In genomic region chr12:109020750-109021380, GRCh38 we compare ENCODE assay signal across 8 cellular contexts. TPM values are rescaled to one million over a fixed set of nuclear protein-coding genes. Genes with fewer than 3 reads are reported as not detected.
A peak's percentile ranks its signal among the peaks of the same experiment; 100 is the strongest.
DNase-seq lines count a peak whose midpoint lies in the region; ATAC-seq and TF ChIP-seq lines count a peak whose summit lies in the region.

A gene with protein sequence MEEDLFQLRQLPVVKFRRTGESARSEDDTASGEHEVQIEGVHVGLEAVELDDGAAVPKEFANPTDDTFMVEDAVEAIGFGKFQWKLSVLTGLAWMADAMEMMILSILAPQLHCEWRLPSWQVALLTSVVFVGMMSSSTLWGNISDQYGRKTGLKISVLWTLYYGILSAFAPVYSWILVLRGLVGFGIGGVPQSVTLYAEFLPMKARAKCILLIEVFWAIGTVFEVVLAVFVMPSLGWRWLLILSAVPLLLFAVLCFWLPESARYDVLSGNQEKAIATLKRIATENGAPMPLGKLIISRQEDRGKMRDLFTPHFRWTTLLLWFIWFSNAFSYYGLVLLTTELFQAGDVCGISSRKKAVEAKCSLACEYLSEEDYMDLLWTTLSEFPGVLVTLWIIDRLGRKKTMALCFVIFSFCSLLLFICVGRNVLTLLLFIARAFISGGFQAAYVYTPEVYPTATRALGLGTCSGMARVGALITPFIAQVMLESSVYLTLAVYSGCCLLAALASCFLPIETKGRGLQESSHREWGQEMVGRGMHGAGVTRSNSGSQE (minus strand): TSS chr12:109021068. CDS start chr12:109020868, 200 bp downstream.

- no peak within 1 kb of the TSS for H3K4me3 Mint-ChIP-seq in Calu3 (ENCODE audit: low read depth, unreplicated experiment)
- no peak within 1 kb of the TSS for H3K4me3 Mint-ChIP-seq in activated naive CD8-positive, alpha-beta T cell treated with anti-CD3 and anti-CD28 coated beads for 36 hours
- peak within 1 kb of the TSS; percentile 29 for H3K4me3 Mint-ChIP-seq in osteocyte (ENCODE audit: unreplicated experiment)
- peak within 1 kb of the TSS in 1 of 2 donors; percentile 35 for H3K4me3 Mint-ChIP-seq in CD14-positive monocyte

- peak within 1 kb of the TSS; percentile 15 for H3K4me2 ChIP-seq in Karpas-422 (ENCODE audit: low read depth, low read length, poor library complexity, severe bottlenecking)

- H3K27me3 ChIP-seq in Karpas-422 (ENCODE audit: low read length), result no peaks in the 10 kb centered on the region
- H3K27me3 ChIP-seq in Panc1 (ENCODE audit: control insufficient read depth, insufficient read depth, low read length), result peaks cover 21% of the 10 kb centered on the region
- H3K27me3 ChIP-seq in aorta (ENCODE audit: control insufficient read depth in 1 of 2, insufficient read depth in 2 of 2, low read length in 1 of 2), result peaks cover 0 to 3% of the 10 kb centered on the region in 2 donors

- H3K9ac ChIP-seq in Karpas-422 (ENCODE audit: low read length), result no peak within 1 kb of the TSS

- H3K27ac Mint-ChIP-seq in Calu3 (ENCODE audit: unreplicated experiment), result no peak within 1 kb of the TSS
- H3K27ac Mint-ChIP-seq in activated naive CD8-positive, alpha-beta T cell treated with anti-CD3 and anti-CD28 coated beads for 36 hours, result no peak within 1 kb of the TSS
- no peak within 1 kb of the TSS for H3K27ac Mint-ChIP-seq in osteocyte (ENCODE audit: unreplicated experiment)
- H3K27ac Mint-ChIP-seq in CD14-positive monocyte, result peak within 1 kb of the TSS in 1 of 7 donors; percentile 18

- no peaks in the 10 kb centered on the region for H4K20me1 ChIP-seq in Karpas-422 (ENCODE audit: insufficient read depth, low read depth, low read length)

- POLR2A ChIA-PET in Panc1 (lab: Charles Lee), result no interaction called here

- no peaks in the 10 kb centered on the region for H3K9me2 ChIP-seq in Karpas-422 (replicated peaks; ENCODE audit: insufficient read depth, low read length)

- H3K36me3 Mint-ChIP-seq in Calu3 (ENCODE audit: insufficient read depth, unreplicated experiment), result no peaks in the 10 kb centered on the region
- no peaks in the 10 kb centered on the region for H3K36me3 Mint-ChIP-seq in activated naive CD8-positive, alpha-beta T cell treated with anti-CD3 and anti-CD28 coated beads for 36 hours
- H3K36me3 Mint-ChIP-seq in osteocyte (ENCODE audit: unreplicated experiment), result no peaks in the 10 kb centered on the region
- H3K36me3 Mint-ChIP-seq in CD14-positive monocyte, result no peaks in the 10 kb centered on the region

- DNase-seq in Calu3 (peak; percentile 81), Karpas-422 (no peak), Panc1 (ENCODE audit: low read depth, low spot score) (no peak), Right ventricle myocardium superior (peak; percentile 85), osteocyte (ENCODE audit: extremely low spot score, unreplicated experiment) (peak; percentile 96), aorta (peak; percentile 83 to 89), CD14-positive monocyte (ENCODE audit: low spot score) (no peak)
- DNase-seq in activated naive CD8-positive, alpha-beta T cell treated with anti-CD3 and anti-CD28 coated beads for 36 hours, result peak; percentile 38

- no peaks in the 10 kb centered on the region for H3K9me3 Mint-ChIP-seq in Calu3 (ENCODE audit: low read depth, unreplicated experiment)
- no peaks in the 10 kb centered on the region for H3K9me3 Mint-ChIP-seq in activated naive CD8-positive, alpha-beta T cell treated with anti-CD3 and anti-CD28 coated beads for 36 hours
- no peaks in the 10 kb centered on the region for H3K9me3 Mint-ChIP-seq in osteocyte (ENCODE audit: unreplicated experiment)
- peaks cover 0 to 2% (median 0%) of the 10 kb centered on the region in 7 donors for H3K9me3 Mint-ChIP-seq in CD14-positive monocyte

- H3K36me3 ChIP-seq in Karpas-422 (ENCODE audit: insufficient read depth, low read length), result no peaks in the 10 kb centered on the region
- no peaks in the 10 kb centered on the region for H3K36me3 ChIP-seq in Panc1 (ENCODE audit: control insufficient read depth, insufficient read depth, low read length)
- no peaks in the 10 kb centered on the region for H3K36me3 ChIP-seq in aorta (ENCODE audit: control insufficient read depth in 1 of 2, insufficient read depth in 2 of 2, low read length in 1 of 2)

- no peaks in the 10 kb centered on the region for H3K9me3 ChIP-seq in Karpas-422 (ENCODE audit: low read length)
- no peaks in the 10 kb centered on the region for H3K9me3 ChIP-seq in Panc1 (ENCODE audit: control insufficient read depth, insufficient read depth, low read depth, low read length)
- H3K9me3 ChIP-seq in aorta (ENCODE audit: control insufficient read depth, low read length), result no peaks in the 10 kb centered on the region

- H3K79me2 ChIP-seq in Karpas-422 (ENCODE audit: low read length), result no peaks in the 10 kb centered on the region

- peak; percentile 89 for ATAC-seq in Panc1
- ATAC-seq in Right ventricle myocardium superior (ENCODE audit: poor library complexity), result peak; percentile 95
- peak; percentile 26 for ATAC-seq in aorta (ENCODE audit: low FRiP score)

- 4 to 5% methylated on average over 31 of the region's 31 CpGs for WGBS in aorta, 2 donors

- intact Hi-C loops in Calu3 (cut with micrococcal nuclease; ENCODE audit: unreplicated experiment), result loop anchor here (1.0 kb wide), 1 partner anchor 31 kb away; the partner anchor contains the start of gene USP30
- intact Hi-C loops in Panc1 (cut with micrococcal nuclease; ENCODE audit: unreplicated experiment), result no loop called here
- intact Hi-C loops in Right ventricle myocardium superior (cut with DNase I), result no loop called here
- intact Hi-C loops in aorta (cut with DNase I), result no loop called here
- intact Hi-C loops in CD14-positive monocyte (cut with micrococcal nuclease), result no loop called here

- no peaks in the 10 kb centered on the region for H3K4me1 Mint-ChIP-seq in Calu3 (ENCODE audit: low read depth, unreplicated experiment)
- H3K4me1 Mint-ChIP-seq in activated naive CD8-positive, alpha-beta T cell treated with anti-CD3 and anti-CD28 coated beads for 36 hours, result peaks cover 2% of the 10 kb centered on the region
- H3K4me1 Mint-ChIP-seq in osteocyte (ENCODE audit: unreplicated experiment), result peaks cover 3% of the 10 kb centered on the region
- no peaks in the 10 kb centered on the region for H3K4me1 Mint-ChIP-seq in CD14-positive monocyte

- no peak within 1 kb of the TSS for H3K27ac ChIP-seq in Karpas-422 (ENCODE audit: low read length)
- no peak within 1 kb of the TSS for H3K27ac ChIP-seq in Panc1 (ENCODE audit: low read length)
- no peak within 1 kb of the TSS for H3K27ac ChIP-seq in aorta (ENCODE audit: low read depth in 1 of 2, low read length in 2 of 2)

- H3K27me3 Mint-ChIP-seq in Calu3 (ENCODE audit: unreplicated experiment) (peaks cover 39% of the 10 kb centered on the region), osteocyte (ENCODE audit: unreplicated experiment) (peaks cover 7% of the 10 kb centered on the region), CD14-positive monocyte (ENCODE audit: low read depth in 3 of 3) (peaks cover 4 to 14% (median 6%) of the 10 kb centered on the region in 3 donors)
- peaks cover 39% of the 10 kb centered on the region for H3K27me3 Mint-ChIP-seq in activated naive CD8-positive, alpha-beta T cell treated with anti-CD3 and anti-CD28 coated beads for 36 hours

- CTCF ChIA-PET in Calu3 (lab: Charles Lee) (interaction anchor here (0.6 to 0.8 kb wide), 3 partner anchors 13 to 55 kb away, joined by 3 to 9 read pairs (median 3); no protein-coding TSS in a partner anchor), Panc1 (lab: Charles Lee) (no interaction called here)

- 0 out of 2 replicates have a peak, but pooled peaks cover 3% of the 10 kb centered on the region for H3K4me1 ChIP-seq in Karpas-422 (ENCODE audit: low read length)
- no peaks in the 10 kb centered on the region for H3K4me1 ChIP-seq in Panc1 (ENCODE audit: control insufficient read depth, insufficient read depth, low read length)
- no peaks in the 10 kb centered on the region for H3K4me1 ChIP-seq in aorta (ENCODE audit: control insufficient read depth in 1 of 2, insufficient read depth in 2 of 2, low read length in 2 of 2)

- TF ChIP-seq CTCF in Calu3 (IDR thresholded peaks at IDR 0.05; ENCODE audit: unreplicated experiment) (no peak), Panc1 (IDR thresholded peaks at IDR 0.05) (no peak), osteocyte (IDR thresholded peaks at IDR 0.05) (no peak), CD14-positive monocyte (IDR thresholded peaks at IDR 0.05) (no peak)

- in situ Hi-C loops in Panc1 (cut with HindIII; ENCODE audit: low pct_unique_long_range_greater_than_20kb, low sequenced_read_pairs), result no loop called here

- H3K4me3 ChIP-seq in Karpas-422 (ENCODE audit: low read length), result no peak within 1 kb of the TSS
- no peak within 1 kb of the TSS for H3K4me3 ChIP-seq in Panc1 (ENCODE audit: low read depth in 2 of 2, low read length in 2 of 2)
- H3K4me3 ChIP-seq in aorta (ENCODE audit: low read length in 2 of 2), result no peak within 1 kb of the TSS

- no peak within 1 kb of the TSS for H2AFZ ChIP-seq in Karpas-422 (ENCODE audit: low read length)

- BruUV-seq in Calu3 (replicated peaks; lab: Mats Ljungman, UMichigan) (no TSS peak), Panc1 (replicated peaks; lab: Mats Ljungman, UMichigan) (no TSS peak)

RNA-seq across cellular contexts. Expression of the gene that starts here (rescaled TPM):
- total RNA-seq in Calu3 (2022), result not detected in 2 replicates
- 0.04 TPM in 1 of 2 replicates, not detected in the other for total RNA-seq in Karpas-422 (2014; rRNA removed; shearing (Covaris generic); ENCODE audit: low replicate concordance)
- not detected for total RNA-seq in Panc1 (2021; ENCODE audit: unreplicated experiment)
- not detected for polyA plus RNA-seq in Panc1 (2012; ENCODE audit: insufficient read length)
- total RNA-seq in activated naive CD8-positive, alpha-beta T cell treated with anti-CD3 and anti-CD28 coated beads for 36 hours, result not detected
- total RNA-seq in Right ventricle myocardium superior, result 3.0 TPM
- not detected in 2 replicates for total RNA-seq in osteocyte
- not detected for total RNA-seq in aorta
- not detected for polyA plus RNA-seq in aorta
- not detected for polyA plus RNA-seq in CD14-positive monocyte

Comparison
In these comparisons a context has a peak if more than half of its experiments do, and no peak if none do; other contexts are left out.
1. Peak in DNase-seq in Calu3; RNA of the gene not detected or under 1 TPM.
2. Peak in ATAC-seq in Panc1; RNA of the gene not detected or under 1 TPM.
3. Peak in DNase-seq in activated naive CD8-positive, alpha-beta T cell treated with anti-CD3 and anti-CD28 coated beads for 36 hours; RNA of the gene not detected or under 1 TPM.
4. Peak in DNase-seq in osteocyte; RNA of the gene not detected or under 1 TPM.
5. Peak in DNase-seq and ATAC-seq in aorta; RNA of the gene not detected or under 1 TPM.
6. ATAC-seq: peak in every context shown above with its lines; median percentile 95 in Right ventricle myocardium superior; 89 in Panc1; 26 in aorta.